ENCODE assay signal across 25 cellular contexts in the genomic region with DNA sequence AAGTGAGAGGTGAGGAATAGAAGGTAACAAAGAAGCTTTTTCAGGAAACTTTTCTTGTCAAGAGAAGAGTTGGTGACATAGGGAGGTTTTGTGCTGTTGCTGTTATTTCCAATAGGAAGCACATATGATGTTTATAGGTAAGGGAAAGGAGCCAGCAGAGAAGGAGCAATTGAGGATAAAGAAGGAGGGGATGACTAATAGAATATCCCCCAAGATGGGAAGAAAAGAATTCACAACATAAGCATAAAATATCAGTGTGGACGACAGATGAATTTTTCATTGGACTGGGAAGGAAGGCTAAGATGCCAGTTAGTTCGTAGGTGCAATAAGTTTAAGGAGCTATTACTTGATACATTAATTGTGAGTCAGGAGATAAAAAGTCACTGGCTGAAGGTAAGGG. TPM values are rescaled to one million over a fixed set of nuclear protein-coding genes. Genes with fewer than 3 reads are reported as not detected.
"Had no signal": no experiment of that assay in that cellular context is flagged by ENCODE, and none has a peak within 500 bp of the region (broad histone marks: within the 10 kb centered on the region; RNA-seq: fewer than 3 reads in every experiment).

No MANE protein-coding gene starts in this region.

- H3K4me1 ChIP-seq: pancreas, right lobe of liver, upper lobe of left lung had no signal

- ATAC-seq: left ventricle myocardium superior; natural killer cell treated with Interleukin-12 subunit alpha and Interleukin-12 subunit beta and Interleukin-15 and Interleukin-18, amount 100 ng/mL, for 72 hours; pancreas; right lobe of liver; stimulated activated naive B cell treated with anti-CD40 and anti-IgM and Interleukin-4, amounts not matched to agents 10 μg/mL and 1 μg/mL and 100 μg/mL, for 72 hours had no signal

- H3K4me1 Mint-ChIP-seq: immature natural killer cell; memory B cell; stimulated activated naive B cell treated with anti-CD40 and anti-IgM and Interleukin-4, amounts not matched to agents 10 μg/mL and 1 μg/mL and 100 μg/mL, for 72 hours had no signal

- H3K27me3 ChIP-seq: dorsolateral prefrontal cortex, neutrophil, right lobe of liver, tibial nerve, upper lobe of left lung had no signal

- H3K27ac Mint-ChIP-seq: immature natural killer cell; memory B cell; natural killer cell treated with Interleukin-12 subunit alpha and Interleukin-12 subunit beta and Interleukin-15 and Interleukin-18, amount 100 ng/mL, for 72 hours; stimulated activated naive B cell treated with anti-CD40 and anti-IgM and Interleukin-4, amounts not matched to agents 10 μg/mL and 1 μg/mL and 100 μg/mL, for 72 hours; stimulated activated naive CD8-positive, alpha-beta T cell treated with anti-CD3 and anti-CD28 coated beads, Interleukin-15, Interleukin-2, amounts not matched to agents 100 ng/mL and 50 ng/mL, for 24 hours had no signal

- H3K9me3 Mint-ChIP-seq: natural killer cell treated with Interleukin-12 subunit alpha and Interleukin-12 subunit beta and Interleukin-15 and Interleukin-18, amount 100 ng/mL, for 72 hours had no signal

- H3K4me3 Mint-ChIP-seq: immature natural killer cell; memory B cell; natural killer cell treated with Interleukin-12 subunit alpha and Interleukin-12 subunit beta and Interleukin-15 and Interleukin-18, amount 100 ng/mL, for 72 hours; neural crest cell; stimulated activated naive B cell treated with anti-CD40 and anti-IgM and Interleukin-4, amounts not matched to agents 10 μg/mL and 1 μg/mL and 100 μg/mL, for 72 hours; stimulated activated naive CD8-positive, alpha-beta T cell treated with anti-CD3 and anti-CD28 coated beads, Interleukin-15, Interleukin-2, amounts not matched to agents 100 ng/mL and 50 ng/mL, for 24 hours had no signal

- DNase-seq: dorsolateral prefrontal cortex; effector CD4-positive, alpha-beta T cell; hypothalamus; immature natural killer cell; left ventricle myocardium superior; pancreas; retina; right lobe of liver; small intestine; stimulated activated CD4-positive, alpha-beta T cell treated with anti-CD3 and anti-CD28 coated beads, Interleukin-15, amount 100 ng/mL, for 24 hours; stimulated activated CD4-positive, alpha-beta T cell treated with anti-CD3 and anti-CD28 coated beads, Interleukin-2, amount 100 ng/mL, for 48 hours; stimulated activated naive B cell treated with anti-CD40 and anti-IgM and Interleukin-4, amounts not matched to agents 10 μg/mL and 1 μg/mL and 100 μg/mL, for 72 hours; upper lobe of left lung had no signal

- FAIRE-seq: colon, frontal cortex, keratinocyte, pancreas, small intestine, urothelium cell line had no signal

- H3K4me3 ChIP-seq: dorsolateral prefrontal cortex, lung, pancreas, right lobe of liver, thoracic aorta, tibial nerve, upper lobe of left lung had no signal

- H3K9me3 ChIP-seq: neutrophil, pancreas, right lobe of liver, thoracic aorta had no signal

- H3K36me3 Mint-ChIP-seq: immature natural killer cell; memory B cell; stimulated activated naive B cell treated with anti-CD40 and anti-IgM and Interleukin-4, amounts not matched to agents 10 μg/mL and 1 μg/mL and 100 μg/mL, for 72 hours had no signal

- H3K27ac ChIP-seq: dorsolateral prefrontal cortex, neutrophil, pancreas, right lobe of liver, thoracic aorta, tibial nerve, upper lobe of left lung had no signal

- H3K36me3 ChIP-seq: neutrophil, pancreas, right lobe of liver, thoracic aorta, tibial nerve, upper lobe of left lung had no signal

RNA-seq across cellular contexts. Expression of gene BEND6, which starts 8.5 kb away (rescaled TPM):
- total RNA-seq: right lobe of liver had no signal
